In genomic region chr4:129968366-129968765, GRCh38 we compare ENCODE assay signal across 3 cellular contexts.
"Had no signal": no experiment of that assay in that cellular context is flagged by ENCODE, and none has a peak within 500 bp of the region (broad histone marks: within the 10 kb centered on the region; RNA-seq: fewer than 3 reads in every experiment).

No MANE protein-coding gene starts in this region.

- DNase-seq: GDM1, GF-D8 had no signal

- ATAC-seq: GM12878 had no signal

- H3K4me3 ChIP-seq: GM12878 had no signal
